ENCODE assay signal across 1 cellular context in the genomic region with DNA sequence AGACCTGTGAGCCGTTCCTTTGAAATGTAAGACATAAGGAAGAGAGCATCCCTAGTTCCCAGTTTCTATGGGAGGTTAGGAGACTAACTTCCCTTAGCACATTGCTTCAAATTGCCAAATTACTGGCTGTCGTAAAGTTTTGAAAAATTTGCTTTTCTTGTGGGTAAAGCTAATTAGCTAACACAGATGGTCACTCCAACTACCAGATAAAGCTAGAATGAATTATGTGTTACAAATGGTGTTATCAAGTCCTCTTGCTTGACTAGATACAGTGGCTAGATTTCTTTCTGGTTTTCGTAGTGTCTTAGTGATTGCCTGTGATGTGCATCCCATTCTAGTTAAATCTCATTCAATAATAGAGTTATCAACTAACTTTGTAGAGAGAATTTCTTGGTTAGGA.
TF ChIP-seq lines count a peak whose summit lies in the region.

No MANE protein-coding gene starts in this region.

TF ChIP-seq in K562, 482 proteins besides CTCF, POLR2A, EP300 and RAD21 (continued from another document):
- TF ChIP-seq SMARCA4 (IDR thresholded peaks at IDR 0.05) (no peak), ARID1B (IDR thresholded peaks at IDR 0.05) (peak; percentile 46; the same call in 1 of the 2 replicates), ZNF644 (tag; IDR thresholded peaks at IDR 0.05; ENCODE audit: low read depth) (no peak), KAT8 (IDR thresholded peaks at IDR 0.05; ENCODE audit: low read depth) (no peak), HIVEP1 (CRISPR knock-in tag; IDR thresholded peaks at IDR 0.05) (no peak), RAD51 (IDR thresholded peaks at IDR 0.05; ENCODE audit: borderline replicate concordance, low read depth) (no peak), ATF7 (IDR thresholded peaks at IDR 0.05) (no peak), JUNB (CRISPR knock-in tag; conservative IDR thresholded peaks at IDR 0.05) (no peak), RBM15 (IDR thresholded peaks at IDR 0.05; ENCODE audit: insufficient read depth, low read length) (no peak), SMARCC2 (IDR thresholded peaks at IDR 0.05; ENCODE audit: low read depth) (no peak), FOSL1 (tag; conservative IDR thresholded peaks at IDR 0.05) (no peak), GATA2 (CRISPR knock-in tag; IDR thresholded peaks at IDR 0.05) (no peak), ILK (tag; IDR thresholded peaks at IDR 0.05; ENCODE audit: borderline replicate concordance, low read depth) (no peak), U2AF1 (optimal IDR thresholded peaks at IDR 0.05; ENCODE audit: low read depth, low read length) (no peak), FOXK1 (CRISPR knock-in tag; IDR thresholded peaks at IDR 0.05; ENCODE audit: borderline replicate concordance) (no peak), COPS2 (conservative IDR thresholded peaks at IDR 0.05) (no peak), YBX1 (IDR thresholded peaks at IDR 0.05) (no peak), ZFP30 (CRISPR knock-in tag; IDR thresholded peaks at IDR 0.05; ENCODE audit: borderline replicate concordance) (no peak), ILF3 (IDR thresholded peaks at IDR 0.05; ENCODE audit: borderline replicate concordance) (no peak), CBFA2T3 (IDR thresholded peaks at IDR 0.05) (peak; percentile 50), PHB2 (IDR thresholded peaks at IDR 0.05; ENCODE audit: low read depth) (no peak)
- TF ChIP-seq, protein P1, sequence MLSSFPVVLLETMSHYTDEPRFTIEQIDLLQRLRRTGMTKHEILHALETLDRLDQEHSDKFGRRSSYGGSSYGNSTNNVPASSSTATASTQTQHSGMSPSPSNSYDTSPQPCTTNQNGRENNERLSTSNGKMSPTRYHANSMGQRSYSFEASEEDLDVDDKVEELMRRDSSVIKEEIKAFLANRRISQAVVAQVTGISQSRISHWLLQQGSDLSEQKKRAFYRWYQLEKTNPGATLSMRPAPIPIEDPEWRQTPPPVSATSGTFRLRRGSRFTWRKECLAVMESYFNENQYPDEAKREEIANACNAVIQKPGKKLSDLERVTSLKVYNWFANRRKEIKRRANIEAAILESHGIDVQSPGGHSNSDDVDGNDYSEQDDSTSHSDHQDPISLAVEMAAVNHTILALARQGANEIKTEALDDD (IDR thresholded peaks at IDR 0.05), result peak; percentile 55
- TF ChIP-seq, protein P2, sequence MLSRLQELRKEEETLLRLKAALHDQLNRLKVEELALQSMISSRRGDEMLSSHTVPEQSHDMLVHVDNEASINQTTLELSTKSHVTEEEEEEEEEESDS (CRISPR knock-in tag; IDR thresholded peaks at IDR 0.05), result no peak
- TF ChIP-seq, protein P3, sequence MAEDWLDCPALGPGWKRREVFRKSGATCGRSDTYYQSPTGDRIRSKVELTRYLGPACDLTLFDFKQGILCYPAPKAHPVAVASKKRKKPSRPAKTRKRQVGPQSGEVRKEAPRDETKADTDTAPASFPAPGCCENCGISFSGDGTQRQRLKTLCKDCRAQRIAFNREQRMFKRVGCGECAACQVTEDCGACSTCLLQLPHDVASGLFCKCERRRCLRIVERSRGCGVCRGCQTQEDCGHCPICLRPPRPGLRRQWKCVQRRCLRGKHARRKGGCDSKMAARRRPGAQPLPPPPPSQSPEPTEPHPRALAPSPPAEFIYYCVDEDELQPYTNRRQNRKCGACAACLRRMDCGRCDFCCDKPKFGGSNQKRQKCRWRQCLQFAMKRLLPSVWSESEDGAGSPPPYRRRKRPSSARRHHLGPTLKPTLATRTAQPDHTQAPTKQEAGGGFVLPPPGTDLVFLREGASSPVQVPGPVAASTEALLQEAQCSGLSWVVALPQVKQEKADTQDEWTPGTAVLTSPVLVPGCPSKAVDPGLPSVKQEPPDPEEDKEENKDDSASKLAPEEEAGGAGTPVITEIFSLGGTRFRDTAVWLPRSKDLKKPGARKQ (CRISPR knock-in tag; IDR thresholded peaks at IDR 0.05), result no peak
